1 cellular context compared by ENCODE assay signal in genomic region chr6:119163006-119163405, GRCh38.
TF ChIP-seq lines count a peak whose summit lies in the region.

No MANE protein-coding gene starts in this region.

TF ChIP-seq in GM12878, 131 proteins besides CTCF, POLR2A, EP300 and RAD21 (continued from another document):
- TF ChIP-seq CEBPZ (IDR thresholded peaks at IDR 0.05; ENCODE audit: low read depth, low read length), result no peak
- TF ChIP-seq MTA3 (IDR thresholded peaks at IDR 0.05; ENCODE audit: borderline replicate concordance, low read length), result no peak
